In genomic region chr6:130529569-130530149, GRCh38 we compare ENCODE assay signal across 22 cellular contexts.
DNase-seq lines count a peak whose midpoint lies in the region; ATAC-seq, FAIRE-seq and TF ChIP-seq lines count a peak whose summit lies in the region.
"Had no signal": no experiment of that assay in that cellular context is flagged by ENCODE, and none has a peak within 500 bp of the region (broad histone marks: within the 10 kb centered on the region; RNA-seq: fewer than 3 reads in every experiment).

No MANE protein-coding gene starts in this region.

- ATAC-seq in activated B cell treated with CpG ODN at 0.5 μM for 24 hours (ENCODE audit: low read depth) (peak; percentile 21), HG03196 (IDR thresholded peaks at IDR 0.05; ENCODE audit: unreplicated experiment) (no peak)
- ATAC-seq: Right ventricle myocardium inferior had no signal

- H3K18ac ChIP-seq in mesendoderm (ENCODE audit: low read length): no peak overlapping the region

- no peak overlapping the region for H3K9ac ChIP-seq in BLaER1
- H3K9ac ChIP-seq in HUES6 (ENCODE audit: low read length): peak overlapping the region; percentile 12
- no peak overlapping the region for H3K9ac ChIP-seq in mesendoderm (ENCODE audit: low read length)

- no peaks in the 10 kb centered on the region for H3K79me2 ChIP-seq in mesendoderm (ENCODE audit: control insufficient read depth, insufficient read depth, low read length)

- CTCF ChIA-PET in activated B cell treated with CpG ODN at 0.5 μM for 24 hours (lab: Charles Lee): no interaction called here

- no peaks in the 10 kb centered on the region for H3K79me1 ChIP-seq in mesendoderm (ENCODE audit: low read length)

- POLR2A ChIA-PET in activated B cell treated with CpG ODN at 0.5 μM for 24 hours (lab: Charles Lee): no interaction called here

- H2BK15ac ChIP-seq in mesendoderm (replicated peaks; ENCODE audit: low read depth): no peak overlapping the region

- H3K4ac ChIP-seq in mesendoderm (ENCODE audit: low read depth, low read length): no peak overlapping the region

- peaks cover 38% of the 10 kb centered on the region for H3K4me1 ChIP-seq in BLaER1
- H3K4me1 ChIP-seq in HUES6 (ENCODE audit: control insufficient read depth, insufficient read depth, low read length): peaks cover 4% of the 10 kb centered on the region; the same call in 1 of the 2 replicates
- H3K4me1 ChIP-seq in mesendoderm (ENCODE audit: control insufficient read depth, low read depth, low read length): no peaks in the 10 kb centered on the region
- H3K4me1 ChIP-seq: Peyer's patch had no signal

- TF ChIP-seq CTCF in activated B cell treated with CpG ODN at 0.5 μM for 24 hours (IDR thresholded peaks at IDR 0.05): no peak

- H3K27ac ChIP-seq in BLaER1: peak overlapping the region; percentile 42; the same call in 1 of the 2 replicates
- no peak overlapping the region for H3K27ac ChIP-seq in HUES6 (ENCODE audit: low read depth, low read length)
- H3K27ac ChIP-seq in mesendoderm (ENCODE audit: low read depth, low read length): no peak overlapping the region
- H3K27ac ChIP-seq: Peyer's patch had no signal

- H3K27me3 Mint-ChIP-seq in activated B cell treated with CpG ODN at 0.5 μM for 24 hours: no peaks in the 10 kb centered on the region

- no peaks in the 10 kb centered on the region for H4K20me1 ChIP-seq in BLaER1

- H3K4me3 Mint-ChIP-seq in activated B cell treated with CpG ODN at 0.5 μM for 24 hours: no peak overlapping the region
- H3K4me3 Mint-ChIP-seq: CD14-positive monocyte, IgD-negative memory B cell had no signal

- H3K36me3 Mint-ChIP-seq in activated B cell treated with CpG ODN at 0.5 μM for 24 hours (ENCODE audit: low read depth): no peaks in the 10 kb centered on the region
- H3K36me3 Mint-ChIP-seq: CD14-positive monocyte had no signal

- no peaks in the 10 kb centered on the region for H3K9me3 Mint-ChIP-seq in activated B cell treated with CpG ODN at 0.5 μM for 24 hours

- WGBS in mesendoderm (ENCODE audit: extremely low coverage, insufficient coverage, low lambda C conversion rate): no CpG with 5 or more reads among the region's 8 CpGs

- no peak overlapping the region for H3K56ac ChIP-seq in mesendoderm (ENCODE audit: low read length)

- no peak for FAIRE-seq in GM19239 (lab: Jason Lieb, UNC)

- no peak overlapping the region for H2AK5ac ChIP-seq in mesendoderm (ENCODE audit: low read length)

- no peak overlapping the region for H4K8ac ChIP-seq in mesendoderm (ENCODE audit: low read depth, low read length)

- no peaks in the 10 kb centered on the region for H3K27me3 ChIP-seq in BLaER1
- no peaks in the 10 kb centered on the region for H3K27me3 ChIP-seq in HUES6 (ENCODE audit: control insufficient read depth, insufficient read depth, low read length)
- no peaks in the 10 kb centered on the region for H3K27me3 ChIP-seq in mesendoderm (ENCODE audit: insufficient read depth, low read length, poor library complexity)
- H3K27me3 ChIP-seq: Peyer's patch had no signal

- H2BK5ac ChIP-seq in mesendoderm (ENCODE audit: low read length): no peak overlapping the region

- no peak overlapping the region for H3K27ac Mint-ChIP-seq in activated B cell treated with CpG ODN at 0.5 μM for 24 hours
- H3K27ac Mint-ChIP-seq: CD14-positive monocyte had no signal

- H3K36me3 ChIP-seq in BLaER1: no peaks in the 10 kb centered on the region
- H3K36me3 ChIP-seq in HUES6 (ENCODE audit: control insufficient read depth, insufficient read depth, low read length): no peaks in the 10 kb centered on the region
- H3K36me3 ChIP-seq in mesendoderm (ENCODE audit: control insufficient read depth, insufficient read depth, low read length): no peaks in the 10 kb centered on the region
- H3K36me3 ChIP-seq: Peyer's patch had no signal

- DNase-seq in activated B cell treated with CpG ODN at 0.5 μM for 24 hours: no peak
- peak; percentile 45 for DNase-seq in mesendoderm
- no peak for DNase-seq in activated effector memory CD4-positive, alpha-beta T cell treated with anti-CD3 and anti-CD28 coated beads, Interleukin-2, amount 50 U/mL, for 16 hours
- DNase-seq in GM19239 (ENCODE audit: insufficient read length, low spot score): no peak
- DNase-seq in NCI-H2107 (lab: John Stamatoyannopoulos, UW): no peak
- DNase-seq: AML-193, EL, H7, Karpas-422, NCI-H1048, NCI-H1436, NCI-H1930, NCI-H2227 treated with DMSO at 0.1 percent for 48 hours, NCI-H510A, Peyer's patch, SW 1271 had no signal

- peaks cover 3% of the 10 kb centered on the region; the same call in 1 of the 2 replicates for H3K9me3 ChIP-seq in BLaER1
- no peaks in the 10 kb centered on the region for H3K9me3 ChIP-seq in HUES6 (ENCODE audit: control insufficient read depth, insufficient read depth, low read depth, low read length)
- H3K9me3 ChIP-seq: Peyer's patch had no signal

- intact Hi-C loops in activated B cell treated with CpG ODN at 0.5 μM for 24 hours (cut with micrococcal nuclease): no loop called here

- H3K23ac ChIP-seq in mesendoderm (ENCODE audit: low read length): peak overlapping the region; percentile 39

- H2BK120ac ChIP-seq in mesendoderm (ENCODE audit: low read depth, low read length): no peak overlapping the region

- H3K4me3 ChIP-seq in BLaER1: no peak overlapping the region
- H3K4me3 ChIP-seq in HUES6 (ENCODE audit: low read depth, low read length): no peak overlapping the region
- H3K4me3 ChIP-seq in mesendoderm (ENCODE audit: low read length): no peak overlapping the region
- H3K4me3 ChIP-seq: Peyer's patch had no signal

- H3K4me1 Mint-ChIP-seq in activated B cell treated with CpG ODN at 0.5 μM for 24 hours: peaks cover 40% of the 10 kb centered on the region

- no peak overlapping the region for H4K5ac ChIP-seq in mesendoderm (ENCODE audit: low read length)

- H3K4me2 ChIP-seq in BLaER1 (peak overlapping the region; percentile 63), mesendoderm (ENCODE audit: low read length) (no peak overlapping the region)
